Comparison of ENCODE assay signal across 20 cellular contexts in the genomic region with DNA sequence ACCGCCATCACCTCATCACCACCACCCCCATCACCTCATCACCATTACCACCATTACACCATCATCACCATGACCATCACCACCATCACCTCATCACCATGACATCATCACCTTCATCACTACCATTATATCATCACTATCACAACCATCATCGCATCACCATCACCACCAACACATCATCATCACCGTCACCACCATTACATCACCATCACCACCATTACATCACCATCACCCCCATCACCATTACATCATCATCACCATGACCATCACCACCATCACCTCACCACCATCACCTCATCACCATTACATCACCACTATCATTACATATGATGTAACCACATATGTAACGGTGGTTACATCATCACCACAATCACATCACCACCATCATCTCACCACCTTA.
"Had no signal": no experiment of that assay in that cellular context is flagged by ENCODE, and none has a peak within 500 bp of the region (broad histone marks: within the 10 kb centered on the region; RNA-seq: fewer than 3 reads in every experiment).

No MANE protein-coding gene starts in this region.

- H3K27me3 ChIP-seq: MG63, SJCRH30 had no signal

- H3K36me3 ChIP-seq: MG63, SJCRH30 had no signal

- H3K4me3 ChIP-seq: MG63, SJCRH30 had no signal

- H3K4me1 ChIP-seq: SJCRH30 had no signal

- H3K27ac ChIP-seq: RWPE1, SJCRH30 had no signal

- DNase-seq: Karpas-422, KG1, MG63, NCI-H1092 treated with DMSO at 0.1 percent for 48 hours, NCI-H1436, NCI-H187, NCI-H2029, NCI-H2081 treated with DMSO at 0.1 percent for 48 hours, NCI-H2171, NCI-H226, NCI-H446, NCI-H510A, NCI-H524 treated with DMSO at 0.1 percent for 48 hours, NCI-H69, NCI-H774, SHP77 treated with DMSO at 0.1 percent for 48 hours, SJCRH30, T-helper 1 cell had no signal

- ATAC-seq: SK-N-SH treated with all-trans-retinoic acid at 6 μM for 48 hours had no signal

- H3K9me3 ChIP-seq: MG63, SJCRH30 had no signal
